In genomic region chr21:29658934-29659203, GRCh38 we compare ENCODE assay signal across 1 cellular context.
A peak's percentile ranks its signal among the peaks of the same experiment; 100 is the strongest.
TF ChIP-seq lines count a peak whose summit lies in the region.

No MANE protein-coding gene starts in this region.

TF ChIP-seq in K562, 482 proteins besides CTCF, POLR2A, EP300 and RAD21 (continued from another document):
- TF ChIP-seq CAMTA2 (CRISPR knock-in tag; conservative IDR thresholded peaks at IDR 0.05), result no peak
- TF ChIP-seq ETS2 (tag; IDR thresholded peaks at IDR 0.05; ENCODE audit: borderline replicate concordance, poor library complexity, severe bottlenecking), result no peak
- TF ChIP-seq ZNF644 (tag; IDR thresholded peaks at IDR 0.05; ENCODE audit: low read depth), result peak; percentile 68; the same call in 1 of the 2 replicates
- no peak for TF ChIP-seq GABPB2 (CRISPR knock-in tag; conservative IDR thresholded peaks at IDR 0.05)
- TF ChIP-seq ZC3H4 (CRISPR knock-in tag; IDR thresholded peaks at IDR 0.05; ENCODE audit: borderline replicate concordance), result no peak
- no peak for TF ChIP-seq LEF1 (IDR thresholded peaks at IDR 0.05)
- TF ChIP-seq ZNF639 (CRISPR knock-in tag; conservative IDR thresholded peaks at IDR 0.05 in 1 of 2, IDR thresholded peaks at IDR 0.05 in 1 of 2), result peak in 1 of 2 experiments; percentile 75; a peak in 2 of 4 replicates
- TF ChIP-seq PRPF4 (IDR thresholded peaks at IDR 0.05; ENCODE audit: insufficient read depth, low read depth, low read length, poor library complexity, severe bottlenecking), result no peak
- no peak for TF ChIP-seq VEZF1 (CRISPR knock-in tag; IDR thresholded peaks at IDR 0.05)
- no peak for TF ChIP-seq PRDM10 (IDR thresholded peaks at IDR 0.05; ENCODE audit: partially characterized antibody)
- no peak for TF ChIP-seq PATZ1 (CRISPR knock-in tag; IDR thresholded peaks at IDR 0.05; ENCODE audit: borderline replicate concordance)
- TF ChIP-seq CREM (IDR thresholded peaks at IDR 0.05; ENCODE audit: low read depth), result no peak
- no peak for TF ChIP-seq SMARCA5 (IDR thresholded peaks at IDR 0.05)
- no peak for TF ChIP-seq CTCFL (IDR thresholded peaks at IDR 0.05; ENCODE audit: borderline replicate concordance, insufficient read depth, low read depth, low read length, poor library complexity, severe bottlenecking)
- TF ChIP-seq ELF4 (CRISPR knock-in tag; IDR thresholded peaks at IDR 0.05), result no peak
- no peak for TF ChIP-seq CREB1 (IDR thresholded peaks at IDR 0.05)
- TF ChIP-seq CREB1 (CRISPR knock-in tag; IDR thresholded peaks at IDR 0.05), result no peak
TF ChIP-seq in K562: peak in this region for 5.
